Comparison of ENCODE assay signal across 16 cellular contexts in the genomic region with DNA sequence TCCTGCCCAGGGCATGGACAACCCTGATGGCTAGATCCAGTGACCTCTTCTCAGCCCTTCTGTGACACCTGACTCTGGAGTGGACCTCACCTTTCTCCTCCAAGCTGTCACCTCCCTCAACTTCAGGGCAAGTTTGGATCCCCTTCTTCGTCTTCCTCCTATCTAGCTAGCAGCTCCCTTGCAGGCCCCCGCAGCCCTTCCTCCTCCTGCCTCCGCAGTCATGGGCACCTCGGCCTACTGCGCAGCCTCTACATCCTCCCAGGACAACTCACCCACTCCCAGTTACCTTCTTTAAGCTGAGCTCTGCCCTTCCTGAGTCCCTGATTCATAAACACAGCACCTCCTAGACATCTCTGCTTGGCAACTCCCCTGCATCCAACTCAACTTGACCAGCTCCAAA.
DNase-seq lines count a peak whose midpoint lies in the region; ATAC-seq and TF ChIP-seq lines count a peak whose summit lies in the region.
"Had no signal": no experiment of that assay in that cellular context is flagged by ENCODE, and none has a peak within 500 bp of the region (broad histone marks: within the 10 kb centered on the region; RNA-seq: fewer than 3 reads in every experiment).

No MANE protein-coding gene starts in this region.

- TF ChIP-seq CTCF in KMS-11 (conservative IDR thresholded peaks at IDR 0.05; ENCODE audit: low read depth, low read length): no peak
- no peak for TF ChIP-seq CTCF in neural progenitor cell (IDR thresholded peaks at IDR 0.05)

- DNase-seq in T-helper 2 cell treated with Interferon-gamma antibody and Interleukin-4, amounts not matched to agents 5 μg/mL and 100 μg/mL, for 36 hours (ENCODE audit: low spot score): no peak
- no peak for DNase-seq in T-helper 2 cell
- DNase-seq in activated naive CD4-positive, alpha-beta T cell treated with anti-CD3 and anti-CD28 coated beads, Interleukin-2, amount 50 U/mL, for 72 hours (ENCODE audit: low spot score in 2 of 2): no peak
- no peak for DNase-seq in neural progenitor cell (ENCODE audit: low spot score)
- no peak for DNase-seq in SHP77 (lab: John Stamatoyannopoulos, UW)
- DNase-seq: activated gamma-delta T cell; effector CD8-positive, alpha-beta T cell; GF-D8; NCI-H2081; NCI-H69; psoas muscle; stimulated activated CD4-positive, alpha-beta T cell treated with anti-CD3 and anti-CD28 coated beads, Interleukin-12 subunit alpha, Interleukin-12 subunit beta, amount 100 ng/mL, for 4 hours had no signal

- H3K4me1 ChIP-seq in KMS-11 (ENCODE audit: low read depth, poor library complexity, severe bottlenecking) (peaks cover 29% of the 10 kb centered on the region), neural progenitor cell (peaks cover 4% of the 10 kb centered on the region)
- H3K4me1 ChIP-seq: psoas muscle had no signal

- H2AFZ ChIP-seq in KMS-11 (ENCODE audit: low read depth) (no peak overlapping the region), neural progenitor cell (replicated peaks) (no peak overlapping the region)

- peaks cover 3% of the 10 kb centered on the region for H3F3A ChIP-seq in neural progenitor cell (ENCODE audit: low read depth)

- no peaks in the 10 kb centered on the region for H3K9me3 ChIP-seq in neural progenitor cell (ENCODE audit: low read depth)
- H3K9me3 ChIP-seq: psoas muscle had no signal

- no peak for ATAC-seq in activated naive CD4-positive, alpha-beta T cell treated with anti-CD3 and anti-CD28 coated beads, Interleukin-2, amount 50 U/mL, for 72 hours
- ATAC-seq in GM18861 (IDR thresholded peaks at IDR 0.05; ENCODE audit: unreplicated experiment) (no peak), GM21390 (IDR thresholded peaks at IDR 0.05; ENCODE audit: unreplicated experiment) (no peak)
- ATAC-seq: psoas muscle had no signal

- H3K9ac ChIP-seq in KMS-11 (no peak overlapping the region), neural progenitor cell (no peak overlapping the region)

- peak overlapping the region; percentile 54 for H3K4me3 Mint-ChIP-seq in T-helper 2 cell treated with Interferon-gamma antibody and Interleukin-4, amounts not matched to agents 5 μg/mL and 100 μg/mL, for 36 hours
- H3K4me3 Mint-ChIP-seq in neural progenitor cell: peak overlapping the region; percentile 61

- H3K27ac ChIP-seq in KMS-11: no peak overlapping the region
- no peak overlapping the region for H3K27ac ChIP-seq in neural progenitor cell
- H3K27ac ChIP-seq: cardiac muscle cell, psoas muscle had no signal

- no peaks in the 10 kb centered on the region for H3K27me3 Mint-ChIP-seq in T-helper 2 cell treated with Interferon-gamma antibody and Interleukin-4, amounts not matched to agents 5 μg/mL and 100 μg/mL, for 36 hours (ENCODE audit: low read depth)
- peaks cover 37% of the 10 kb centered on the region for H3K27me3 Mint-ChIP-seq in neural progenitor cell (ENCODE audit: insufficient read depth, low read depth)

- H3K27me3 ChIP-seq in KMS-11 (ENCODE audit: insufficient read depth, low read depth): peaks cover 8% of the 10 kb centered on the region; the same call in 1 of the 2 replicates
- peaks cover 32% of the 10 kb centered on the region for H3K27me3 ChIP-seq in neural progenitor cell

- peak overlapping the region; percentile 71 for H3K27ac Mint-ChIP-seq in T-helper 2 cell treated with Interferon-gamma antibody and Interleukin-4, amounts not matched to agents 5 μg/mL and 100 μg/mL, for 36 hours
- H3K27ac Mint-ChIP-seq in activated naive CD4-positive, alpha-beta T cell treated with anti-CD3 and anti-CD28 coated beads, Interleukin-2, amount 50 U/mL, for 72 hours: peak overlapping the region; percentile 76 to 88
- peak overlapping the region; percentile 1 for H3K27ac Mint-ChIP-seq in neural progenitor cell

- H4K20me1 ChIP-seq in KMS-11 (ENCODE audit: insufficient read depth) (no peaks in the 10 kb centered on the region), neural progenitor cell (ENCODE audit: low read depth) (no peaks in the 10 kb centered on the region)

- H3K4me3 ChIP-seq in KMS-11 (IDR thresholded peaks at IDR 0.05; ENCODE audit: insufficient read depth, low read depth, low read length) (peak overlapping the region; percentile 3), neural progenitor cell (no peak overlapping the region)
- H3K4me3 ChIP-seq: psoas muscle had no signal

- H3K36me3 Mint-ChIP-seq in T-helper 2 cell treated with Interferon-gamma antibody and Interleukin-4, amounts not matched to agents 5 μg/mL and 100 μg/mL, for 36 hours (ENCODE audit: low read depth): peaks cover 9% of the 10 kb centered on the region
- peaks cover 14 to 23% of the 10 kb centered on the region in 2 donors for H3K36me3 Mint-ChIP-seq in activated naive CD4-positive, alpha-beta T cell treated with anti-CD3 and anti-CD28 coated beads, Interleukin-2, amount 50 U/mL, for 72 hours
- no peaks in the 10 kb centered on the region for H3K36me3 Mint-ChIP-seq in neural progenitor cell

- H3K9me3 Mint-ChIP-seq in T-helper 2 cell treated with Interferon-gamma antibody and Interleukin-4, amounts not matched to agents 5 μg/mL and 100 μg/mL, for 36 hours: peaks cover 4% of the 10 kb centered on the region
- H3K9me3 Mint-ChIP-seq in activated naive CD4-positive, alpha-beta T cell treated with anti-CD3 and anti-CD28 coated beads, Interleukin-2, amount 50 U/mL, for 72 hours: peaks cover 9 to 12% of the 10 kb centered on the region in 2 donors
- peaks cover 6% of the 10 kb centered on the region for H3K9me3 Mint-ChIP-seq in neural progenitor cell

- H3K36me3 ChIP-seq in KMS-11 (ENCODE audit: insufficient read depth) (no peaks in the 10 kb centered on the region), neural progenitor cell (no peaks in the 10 kb centered on the region)
- H3K36me3 ChIP-seq: cardiac muscle cell had no signal

- H3K4me2 ChIP-seq in KMS-11 (no peak overlapping the region; the same call in 1 of the 2 replicates), neural progenitor cell (no peak overlapping the region)

- peaks cover 49% of the 10 kb centered on the region for H3K4me1 Mint-ChIP-seq in T-helper 2 cell treated with Interferon-gamma antibody and Interleukin-4, amounts not matched to agents 5 μg/mL and 100 μg/mL, for 36 hours (ENCODE audit: low read depth)
- peaks cover 21% of the 10 kb centered on the region for H3K4me1 Mint-ChIP-seq in neural progenitor cell

- H3K79me2 ChIP-seq in KMS-11 (ENCODE audit: insufficient read depth, low read depth) (no peaks in the 10 kb centered on the region), neural progenitor cell (ENCODE audit: low read depth) (no peaks in the 10 kb centered on the region)

Comparison
In these comparisons a context has a peak if more than half of its experiments do, and no peak if none do; other contexts are left out.
1. H3K27ac Mint-ChIP-seq: peak in every context shown above with its lines; median percentile 82 in activated naive CD4-positive, alpha-beta T cell treated with anti-CD3 and anti-CD28 coated beads, Interleukin-2, amount 50 U/mL, for 72 hours; 71 in T-helper 2 cell treated with Interferon-gamma antibody and Interleukin-4, amounts not matched to agents 5 μg/mL and 100 μg/mL, for 36 hours; 1 in neural progenitor cell.